In genomic region chr1:180003026-180003695, GRCh38 we compare ENCODE assay signal across 13 cellular contexts. TPM values are rescaled to one million over a fixed set of nuclear protein-coding genes. Genes with fewer than 3 reads are reported as not detected.
A peak's percentile ranks its signal among the peaks of the same experiment; 100 is the strongest.
DNase-seq lines count a peak whose midpoint lies in the region; ATAC-seq and TF ChIP-seq lines count a peak whose summit lies in the region.
"Had no signal": no experiment of that assay in that cellular context is flagged by ENCODE, and none has a peak within 500 bp of the region (broad histone marks: within the 10 kb centered on the region; RNA-seq: fewer than 3 reads in every experiment).

No MANE protein-coding gene starts in this region.

- H3K36me3 Mint-ChIP-seq in activated T-cell treated with anti-CD3 and anti-CD28 coated beads, Interleukin-2, amount 50 U/mL, for 72 hours (ENCODE audit: insufficient read depth in 2 of 2) = peaks cover 11 to 12% of the 10 kb centered on the region in 2 donors

- H3K9me3 ChIP-seq in effector memory CD4-positive, alpha-beta T cell (ENCODE audit: control insufficient read depth, low read length) = no peaks in the 10 kb centered on the region
- H3K9me3 ChIP-seq: A549 had no signal

- no peak for DNase-seq in activated T-cell treated with anti-CD3 and anti-CD28 coated beads, Interleukin-2, amount 50 U/mL, for 72 hours
- no peak for DNase-seq in activated T-cell treated with anti-CD3 and anti-CD28 coated beads, Interleukin-2, amount 50 U/mL, for 1 hour
- DNase-seq in retinal pigment epithelial cell (ENCODE audit: low read depth) = peak; percentile 1
- DNase-seq in NCI-H510A treated with DMSO at 0.1 percent for 48 hours (lab: John Stamatoyannopoulos, UW) = no peak
- no peak for DNase-seq in effector memory CD4-positive, alpha-beta T cell
- DNase-seq in stimulated activated CD4-positive, alpha-beta T cell treated with anti-CD3 and anti-CD28 coated beads, Interleukin-12 subunit alpha, Interleukin-12 subunit beta, amount 100 ng/mL, for 4 hours = no peak
- DNase-seq: activated CD8-positive, alpha-beta memory T cell treated with anti-CD3 and anti-CD28 coated beads, Interleukin-2, amount 50 U/mL, for 4 hours; central memory CD4-positive, alpha-beta T cell; NCI-H226; T-cell had no signal

- no peaks in the 10 kb centered on the region for H3K27me3 ChIP-seq in effector memory CD4-positive, alpha-beta T cell (replicated peaks; ENCODE audit: control insufficient read depth, insufficient read depth, low read length, poor library complexity, severe bottlenecking)

- no peak for TF ChIP-seq CTCF in retinal pigment epithelial cell (conservative IDR thresholded peaks at IDR 0.05; ENCODE audit: low read depth, low read length)

- ATAC-seq in activated T-cell treated with anti-CD3 and anti-CD28 coated beads, Interleukin-2, amount 50 U/mL, for 72 hours (replicated peaks in 1 of 2) = no peak
- ATAC-seq in GM21786 (IDR thresholded peaks at IDR 0.05; ENCODE audit: unreplicated experiment) (peak; percentile 90), HG03342 (IDR thresholded peaks at IDR 0.05; ENCODE audit: unreplicated experiment) (peak; percentile 71)
- ATAC-seq: A549, T-cell had no signal

- no peaks in the 10 kb centered on the region for H3K4me1 Mint-ChIP-seq in activated T-cell treated with anti-CD3 and anti-CD28 coated beads, Interleukin-2, amount 50 U/mL, for 72 hours (ENCODE audit: low read depth)

- H3K4me1 ChIP-seq in effector memory CD4-positive, alpha-beta T cell (ENCODE audit: control insufficient read depth, insufficient read depth, low read length, poor library complexity, severe bottlenecking) = no peaks in the 10 kb centered on the region
- H3K4me1 ChIP-seq: A549 had no signal

- H3K27ac ChIP-seq in effector memory CD4-positive, alpha-beta T cell (ENCODE audit: insufficient read depth, low read length, poor library complexity, severe bottlenecking) = no peak overlapping the region
- H3K27ac ChIP-seq: A549 had no signal

- H3K4me3 Mint-ChIP-seq in activated T-cell treated with anti-CD3 and anti-CD28 coated beads, Interleukin-2, amount 50 U/mL, for 72 hours = no peak overlapping the region
- H3K4me3 Mint-ChIP-seq: T-cell had no signal

- H3K27me3 Mint-ChIP-seq in activated T-cell treated with anti-CD3 and anti-CD28 coated beads, Interleukin-2, amount 50 U/mL, for 72 hours (ENCODE audit: low read depth) = no peaks in the 10 kb centered on the region
- H3K27me3 Mint-ChIP-seq: T-cell had no signal

- H3K4me3 ChIP-seq in retinal pigment epithelial cell (ENCODE audit: low read length) = no peak overlapping the region
- H3K4me3 ChIP-seq in effector memory CD4-positive, alpha-beta T cell (ENCODE audit: insufficient read depth, low read depth, low read length, poor library complexity, severe bottlenecking) = no peak overlapping the region
- H3K4me3 ChIP-seq: A549 had no signal

- H3K9me3 Mint-ChIP-seq in activated T-cell treated with anti-CD3 and anti-CD28 coated beads, Interleukin-2, amount 50 U/mL, for 72 hours = no peaks in the 10 kb centered on the region

- peaks cover 35% of the 10 kb centered on the region for H3K36me3 ChIP-seq in effector memory CD4-positive, alpha-beta T cell (ENCODE audit: control insufficient read depth, insufficient read depth, low read length)

- H3K27ac Mint-ChIP-seq in activated T-cell treated with anti-CD3 and anti-CD28 coated beads, Interleukin-2, amount 50 U/mL, for 72 hours = peak overlapping the region; percentile 47
- H3K27ac Mint-ChIP-seq: T-cell had no signal

RNA-seq across cellular contexts. Expression of gene CEP350, which starts 48.6 kb away (rescaled TPM):
- total RNA-seq in activated T-cell treated with anti-CD3 and anti-CD28 coated beads, Interleukin-2, amount 50 U/mL, for 72 hours = 10 to 100 TPM; 60.6 to 63.7 TPM

Comparison
In these comparisons a context has a peak if more than half of its experiments do, and no peak if none do; other contexts are left out.
1. ATAC-seq: peak in GM21786 (single experiment) and HG03342 (single experiment); none in activated T-cell treated with anti-CD3 and anti-CD28 coated beads, Interleukin-2, amount 50 U/mL, for 72 hours (0 of 2).